Comparison of ENCODE assay signal across 26 cellular contexts in genomic region chr7:75657866-75658265, GRCh38.
"Had no signal": no experiment of that assay in that cellular context is flagged by ENCODE, and none has a peak within 500 bp of the region (broad histone marks: within the 10 kb centered on the region; RNA-seq: fewer than 3 reads in every experiment).

No MANE protein-coding gene starts in this region.

- DNase-seq: activated CD4-positive, alpha-beta T cell treated with anti-CD3 and anti-CD28 coated beads, Interleukin-2, amount 50 U/mL, for 4 hours; activated CD8-positive, alpha-beta memory T cell treated with anti-CD3 and anti-CD28 coated beads for 24 hours; activated CD8-positive, alpha-beta memory T cell treated with anti-CD3 and anti-CD28 coated beads, Interleukin-2, amount 50 U/mL, for 4 hours; activated naive CD4-positive, alpha-beta T cell treated with Interleukin-2 at 50 U/mL for 16 hours; activated naive CD8-positive, alpha-beta T cell treated with anti-CD3 and anti-CD28 coated beads for 36 hours; activated T-cell treated with anti-CD3 and anti-CD28 coated beads, Interleukin-2, amount 50 U/mL, for 24 hours; cortex of kidney; effector CD4-positive, alpha-beta T cell; erythroblast; heart right ventricle; islet precursor cell; left colon; midbrain; right lobe of liver; stimulated activated CD4-positive, alpha-beta T cell treated with anti-CD3 and anti-CD28 coated beads, Interleukin-2, amount 100 ng/mL, for 48 hours; stimulated activated CD8-positive, alpha-beta memory T cell treated with anti-CD3 and anti-CD28 coated beads, Interleukin-4, amount 100 ng/mL, for 48 hours; stimulated activated naive B cell treated with anti-CD40 and anti-IgM and Interleukin-4, amounts not matched to agents 10 μg/mL and 1 μg/mL and 100 μg/mL, for 72 hours; T1000 had no signal

- H3K36me3 ChIP-seq: breast epithelium, neutrophil, right lobe of liver had no signal

- H3K4me3 ChIP-seq: breast epithelium, heart right ventricle, right lobe of liver, smooth muscle cell, tibial nerve had no signal

- H3K4me1 ChIP-seq: breast epithelium, heart right ventricle, parathyroid adenoma, right lobe of liver had no signal

- H3K9ac ChIP-seq: parathyroid adenoma had no signal

- ATAC-seq: activated T-helper 17 cell treated with anti-CD3 and anti-CD28 coated beads, Interleukin-2, amount 50 U/mL, for 72 hours; heart right ventricle; left colon; natural killer cell treated with Interleukin-12 subunit alpha and Interleukin-12 subunit beta and Interleukin-15 and Interleukin-18, amount 100 ng/mL, for 72 hours; right lobe of liver; stimulated activated naive B cell treated with anti-CD40 and anti-IgM and Interleukin-4, amounts not matched to agents 10 μg/mL and 1 μg/mL and 100 μg/mL, for 72 hours; WTC11 had no signal

- H3K27ac ChIP-seq: neutrophil, parathyroid adenoma, right lobe of liver had no signal

- H3K9me3 ChIP-seq: breast epithelium, heart right ventricle, neutrophil, right lobe of liver, tibial nerve had no signal

- H3K27me3 ChIP-seq: breast epithelium, heart right ventricle, neutrophil, right lobe of liver, tibial nerve had no signal
